Comparison of ENCODE assay signal across 25 cellular contexts in the genomic region with DNA sequence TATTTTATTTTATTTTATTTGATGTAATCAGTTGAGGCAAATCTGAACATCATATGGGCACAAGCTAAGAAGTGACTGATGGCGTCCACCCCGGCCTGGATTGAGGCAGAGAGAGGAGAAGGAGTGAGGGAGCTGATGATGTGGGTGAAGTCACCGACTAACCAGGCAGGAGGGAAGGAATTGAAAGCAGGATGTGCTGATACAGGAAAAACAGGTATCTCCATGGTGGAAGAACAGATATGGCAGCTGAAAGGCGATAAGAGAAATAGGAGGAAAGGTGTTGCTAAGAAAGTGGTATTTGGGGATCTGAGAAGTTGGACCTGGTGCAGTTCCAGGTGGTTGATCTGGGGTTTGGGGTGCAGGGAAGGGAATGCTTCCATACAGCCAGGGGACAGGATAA. TPM values are rescaled to one million over a fixed set of nuclear protein-coding genes. Genes with fewer than 3 reads are reported as not detected.
A peak's percentile ranks its signal among the peaks of the same experiment; 100 is the strongest.
DNase-seq lines count a peak whose midpoint lies in the region; ATAC-seq, FAIRE-seq and TF ChIP-seq lines count a peak whose summit lies in the region.
"Had no signal": no experiment of that assay in that cellular context is flagged by ENCODE, and none has a peak within 500 bp of the region (broad histone marks: within the 10 kb centered on the region; RNA-seq: fewer than 3 reads in every experiment).

No MANE protein-coding gene starts in this region.

- H3K4me3 Mint-ChIP-seq in nephron progenitor cell = no peak overlapping the region
- H3K4me3 Mint-ChIP-seq: CD14-positive monocyte; CD4-positive, alpha-beta memory T cell; CD4-positive, CD25-positive, alpha-beta regulatory T cell; CD8-positive, alpha-beta memory T cell had no signal

- POLR2A ChIA-PET in K562 (lab: Yijun Ruan, JAX) = no interaction called here

- peaks cover 33% of the 10 kb centered on the region for H3K4me1 Mint-ChIP-seq in nephron progenitor cell
- H3K4me1 Mint-ChIP-seq: CD4-positive, alpha-beta memory T cell; CD4-positive, CD25-positive, alpha-beta regulatory T cell; CD8-positive, alpha-beta memory T cell had no signal

- TF ChIP-seq EP300 in K562 (IDR thresholded peaks at IDR 0.05; ENCODE audit: low read length) = no peak

- no peaks in the 10 kb centered on the region for H3K79me2 ChIP-seq in K562 (ENCODE audit: control insufficient read depth, insufficient read depth, low read length)

- DNase-seq in K562 (ENCODE audit: extremely low read depth in 1 of 4, low spot score in 3 of 4) (peak in 1 of 4 experiments; percentile 12), nephron progenitor cell (no peak), KBM-7 (no peak), COLO668 (lab: John Stamatoyannopoulos, UW; ENCODE audit: unreplicated experiment) (no peak)
- DNase-seq in stimulated activated CD4-positive, alpha-beta T cell treated with anti-CD3 and anti-CD28 coated beads, Interleukin-1b, Interleukin-23, amount 100 ng/mL, for 48 hours = no peak
- DNase-seq: 8988T; ACHN; BE2C; C1 segment of cervical spinal cord; Caco-2; Calu3; CD4-positive, alpha-beta memory T cell; CD4-positive, CD25-positive, alpha-beta regulatory T cell; CD8-positive, alpha-beta memory T cell; DMS79 treated with DMSO at 0.1 percent for 48 hours; GDM1 had no signal

- no peak overlapping the region for H3K9ac ChIP-seq in K562 (ENCODE audit: insufficient read depth in 1 of 2, low read depth in 2 of 2, low read length in 2 of 2)
- H3K9ac ChIP-seq: BLaER1 had no signal

- BruUV-seq in K562 (replicated peaks; lab: Mats Ljungman, UMichigan) = no TSS peak

- H3K4me1 ChIP-seq in K562 (replicated peaks in 1 of 2; ENCODE audit: control insufficient read depth in 2 of 2, insufficient read depth in 2 of 2, low read length in 2 of 2) = peaks cover 0 to 3% of the 10 kb centered on the region in 2 experiments; a peak in 3 of 5 replicates
- H3K4me1 ChIP-seq: BE2C, BLaER1, Caco-2 had no signal

- CTCF ChIA-PET in K562 (lab: Yijun Ruan, JAX; ENCODE audit: low intra/inter-chr PET ratio) = no interaction called here

- H3K27ac Mint-ChIP-seq in nephron progenitor cell = peak overlapping the region; percentile 17
- H3K27ac Mint-ChIP-seq: CD14-positive monocyte; CD4-positive, CD25-positive, alpha-beta regulatory T cell; CD8-positive, alpha-beta memory T cell had no signal

- TF ChIP-seq CTCF in K562 (IDR thresholded peaks at IDR 0.05 in 2 of 3, conservative IDR thresholded peaks at IDR 0.05 in 1 of 3; ENCODE audit: insufficient read depth in 2 of 3, low read depth in 1 of 3, low read length in 3 of 3) (no peak), nephron progenitor cell (IDR thresholded peaks at IDR 0.05) (no peak)

- no peaks in the 10 kb centered on the region for H3K36me3 ChIP-seq in K562 (ENCODE audit: control insufficient read depth, insufficient read depth, low read length)
- H3K36me3 ChIP-seq: BE2C, BLaER1 had no signal

- H4K20me1 ChIP-seq in K562 (replicated peaks; ENCODE audit: control insufficient read depth, insufficient read depth, low read length) = no peaks in the 10 kb centered on the region
- H4K20me1 ChIP-seq: BLaER1 had no signal

- no peak overlapping the region for H3K4me2 ChIP-seq in K562 (ENCODE audit: insufficient read depth, low read length)
- H3K4me2 ChIP-seq: BLaER1 had no signal

- H2AFZ ChIP-seq in K562 (ENCODE audit: low read depth, low read length) = 0 out of 2 replicates have a peak overlapping the region, but pooled peaks have one; percentile 25

- H3K9me1 ChIP-seq in K562 (ENCODE audit: control insufficient read depth, insufficient read depth, low read length) = no peaks in the 10 kb centered on the region

- TF ChIP-seq RAD21 in K562 (CRISPR knock-in tag; conservative IDR thresholded peaks at IDR 0.05 in 1 of 2, IDR thresholded peaks at IDR 0.05 in 1 of 2) = no peak

- intact Hi-C loops in K562 (cut with micrococcal nuclease) = no loop called here

- no peak overlapping the region for H3K4me3 ChIP-seq in K562
- H3K4me3 ChIP-seq: BLaER1, GM12878 had no signal

- H3K27me3 ChIP-seq in K562 (ENCODE audit: control insufficient read depth in 2 of 2, insufficient read depth in 2 of 2, low read length in 2 of 2) = no peaks in the 10 kb centered on the region
- H3K27me3 ChIP-seq: BE2C, BLaER1 had no signal

- peaks cover 4% of the 10 kb centered on the region for H3K36me3 Mint-ChIP-seq in nephron progenitor cell (ENCODE audit: low read depth)
- H3K36me3 Mint-ChIP-seq: CD14-positive monocyte had no signal

- no peak for FAIRE-seq in K562 (lab: Jason Lieb, UNC)
- FAIRE-seq: A204.1, D721Med, GM12878, GM12892, GM18507 had no signal

- H3K27me3 Mint-ChIP-seq in nephron progenitor cell (ENCODE audit: low read depth, poor library complexity) = no peaks in the 10 kb centered on the region
- H3K27me3 Mint-ChIP-seq: CD4-positive, alpha-beta memory T cell; CD4-positive, CD25-positive, alpha-beta regulatory T cell had no signal

- in situ Hi-C loops in K562 (cut with MboI) = no loop called here
- in situ Hi-C loops in KBM-7 (cut with MboI; ENCODE audit: low pct_unique_long_range_greater_than_20kb, low sequenced_read_pairs) = no loop called here

- H3K27ac ChIP-seq in K562 (ENCODE audit: extremely low read depth, low read depth, low read length) = no peak overlapping the region
- H3K27ac ChIP-seq: BLaER1 had no signal

- H3K9me3 Mint-ChIP-seq in nephron progenitor cell = peaks cover 16% of the 10 kb centered on the region

- no peak for TF ChIP-seq POLR2A in K562 (conservative IDR thresholded peaks at IDR 0.05)

- WGBS in K562 (ENCODE audit: insufficient coverage, low coverage, missing lambda C conversion rate) = 48% methylated on average over 4 of the region's 4 CpGs

- ATAC-seq in K562 = peak; percentile 52
- ATAC-seq: GM12878 had no signal

- H3K9me3 ChIP-seq in K562 (replicated peaks; ENCODE audit: control insufficient read depth, insufficient read depth, low read depth, low read length) = no peaks in the 10 kb centered on the region
- H3K9me3 ChIP-seq: BE2C, Caco-2 had no signal

TF ChIP-seq in K562, 482 proteins besides CTCF, POLR2A, EP300 and RAD21:
- TF ChIP-seq, protein P1, sequence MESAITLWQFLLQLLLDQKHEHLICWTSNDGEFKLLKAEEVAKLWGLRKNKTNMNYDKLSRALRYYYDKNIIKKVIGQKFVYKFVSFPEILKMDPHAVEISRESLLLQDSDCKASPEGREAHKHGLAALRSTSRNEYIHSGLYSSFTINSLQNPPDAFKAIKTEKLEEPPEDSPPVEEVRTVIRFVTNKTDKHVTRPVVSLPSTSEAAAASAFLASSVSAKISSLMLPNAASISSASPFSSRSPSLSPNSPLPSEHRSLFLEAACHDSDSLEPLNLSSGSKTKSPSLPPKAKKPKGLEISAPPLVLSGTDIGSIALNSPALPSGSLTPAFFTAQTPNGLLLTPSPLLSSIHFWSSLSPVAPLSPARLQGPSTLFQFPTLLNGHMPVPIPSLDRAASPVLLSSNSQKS (CRISPR knock-in tag; IDR thresholded peaks at IDR 0.05) = no peak
- TF ChIP-seq ZNF316 (IDR thresholded peaks at IDR 0.05) (peak; percentile 86), PHF21A (IDR thresholded peaks at IDR 0.05; ENCODE audit: borderline replicate concordance, low read depth) (no peak), LARP7 (IDR thresholded peaks at IDR 0.05) (no peak), ZEB2 (IDR thresholded peaks at IDR 0.05) (peak; percentile 38; the same call in 1 of the 2 replicates), ARID1B (IDR thresholded peaks at IDR 0.05) (0 out of 2 replicates have a peak, but pooled peaks have one; percentile 10), ZNF780A (CRISPR knock-in tag; IDR thresholded peaks at IDR 0.05) (no peak), ETV6 (IDR thresholded peaks at IDR 0.05; ENCODE audit: borderline replicate concordance in 1 of 2, low read depth in 2 of 2, low read length in 1 of 2) (no peak), ETV6 (CRISPR knock-in tag; IDR thresholded peaks at IDR 0.05; ENCODE audit: borderline replicate concordance) (no peak), BCOR (IDR thresholded peaks at IDR 0.05) (no peak), C11orf30 (IDR thresholded peaks at IDR 0.05; ENCODE audit: low read depth) (peak; percentile 77), CBFA2T3 (IDR thresholded peaks at IDR 0.05) (peak; percentile 41; the same call in 1 of the 2 replicates), HCFC1 (IDR thresholded peaks at IDR 0.05; ENCODE audit: low read depth, low read length) (no peak), KDM4B (IDR thresholded peaks at IDR 0.05; ENCODE audit: borderline replicate concordance in 2 of 2, low read depth in 1 of 2) (no peak), MAFG (tag; conservative IDR thresholded peaks at IDR 0.05) (0 out of 2 replicates have a peak, but pooled peaks have one; percentile 21), RAD51 (IDR thresholded peaks at IDR 0.05; ENCODE audit: borderline replicate concordance, low read depth) (no peak), BHLHE40 (IDR thresholded peaks at IDR 0.05; ENCODE audit: low read length) (no peak)

RNA-seq across cellular contexts. Expression of a gene that starts 37.6 kb away (rescaled TPM):
- total RNA-seq in K562 (2011; cell fraction: chromatin; rRNA removed; ENCODE audit: low replicate concordance) = 64.9 and 86.0 TPM in 2 replicates
- 84.4 and 91.7 TPM in 2 replicates for total RNA-seq in K562 (2011; cell fraction: nucleolus; rRNA removed)
- total RNA-seq in K562 (2011; cell fraction: nucleoplasm; rRNA removed) = 113 and 125 TPM in 2 replicates
- 25.2 and 30.4 TPM in 2 replicates for total RNA-seq in K562 (2014; rRNA removed)
- total RNA-seq in K562 (2014; rRNA removed; fragmentation: Illumina TruSeq; extraction: Trizol) = 54.8 and 68.6 TPM in 2 replicates
- 16.9 TPM in 2 replicates for total RNA-seq in K562 (2015; rRNA removed; fragmentation: Illumina TruSeq; extraction: Trizol)
- total RNA-seq in K562 (2021) = 38.2 and 41.8 TPM in 2 replicates
- 205 and 209 TPM in 2 replicates for polyA plus RNA-seq in K562 (2011; rRNA removed)
- 219 and 529 TPM in 2 replicates for polyA plus RNA-seq in K562 (2011; cell fraction: cytosol; rRNA removed)
- 49.3 and 92.2 TPM in 2 replicates for polyA plus RNA-seq in K562 (2011; cell fraction: nucleus; rRNA removed)
- 37.9 and 61.1 TPM in 2 replicates for polyA plus RNA-seq in K562 (2012)
- polyA plus RNA-seq in K562 (2014; fragmentation: Illumina TruSeq; extraction: Trizol) = 94.9 and 105 TPM in 2 replicates
- 100 to 1,000 TPM in 1 of 2 experiments, 10 to 100 TPM in 1; 96.2 to 138 TPM for polyA plus RNA-seq in K562 (2014; fragmentation: Nextera tagmentation; extraction: Ambion mirVana)
- polyA plus RNA-seq in K562 (2014; rRNA removed) = 65.8 and 69.9 TPM in 2 replicates
- polyA minus RNA-seq in K562 (2011; rRNA and poly(A)+ RNA removed) = 147 and 160 TPM in 2 replicates
- polyA minus RNA-seq in K562 (2011; cell fraction: cytosol; rRNA and poly(A)+ RNA removed) = 44.0 and 48.5 TPM in 2 replicates
- 18.4 and 31.8 TPM in 2 replicates for polyA minus RNA-seq in K562 (2011; cell fraction: nucleus; rRNA and poly(A)+ RNA removed)
- total RNA-seq: A673; Caco-2; Calu3; CD4-positive, alpha-beta memory T cell; CD4-positive, CD25-positive, alpha-beta regulatory T cell; CD8-positive, alpha-beta memory T cell; GM12878 had no signal
- polyA plus RNA-seq: AG04450; CD14-positive monocyte; CD4-positive, alpha-beta memory T cell; CD4-positive, CD25-positive, alpha-beta regulatory T cell; CD8-positive, alpha-beta memory T cell had no signal
